ENCODE assay signal across 14 cellular contexts in the genomic region with DNA sequence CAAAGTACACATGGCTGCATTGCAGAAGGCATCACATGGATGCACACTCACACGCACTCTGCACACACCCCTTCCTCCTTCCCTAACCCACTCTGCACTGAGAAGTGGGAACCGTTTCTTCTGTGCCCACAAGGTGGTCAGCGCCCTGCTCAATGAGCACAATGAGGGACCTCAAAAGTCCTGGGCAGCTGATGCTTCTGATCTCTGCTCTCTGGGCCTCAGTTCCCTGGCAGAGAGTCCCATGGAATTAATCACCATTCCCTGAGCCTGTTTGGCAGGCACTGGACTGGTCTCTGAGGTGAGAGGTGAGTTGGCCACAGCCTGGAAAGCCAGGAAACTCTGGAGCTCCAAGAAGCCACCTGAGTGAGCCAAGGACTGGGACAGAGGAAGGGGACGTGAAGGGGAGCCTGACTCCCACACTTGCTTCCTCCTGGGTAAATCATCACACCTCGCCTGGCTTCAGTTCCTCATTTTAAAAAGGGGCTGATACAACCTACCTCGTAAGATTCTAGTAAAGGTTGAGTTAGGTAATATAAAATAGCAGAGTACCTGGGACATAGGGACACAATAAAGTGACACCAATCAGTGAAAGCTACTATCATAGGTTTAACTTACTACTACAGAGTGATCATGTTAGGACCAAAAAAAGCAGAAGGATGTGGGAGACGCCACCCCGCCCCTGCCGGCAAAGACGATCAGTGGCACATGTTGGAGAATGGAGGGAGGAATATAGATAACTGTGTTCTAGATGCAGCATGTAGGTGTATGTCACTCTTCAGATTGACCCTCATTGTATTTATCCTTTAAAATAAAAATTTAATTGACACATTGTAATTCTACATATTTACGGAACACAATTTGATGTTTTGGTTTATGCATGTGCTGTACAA. TPM values are rescaled to one million over a fixed set of nuclear protein-coding genes. Genes with fewer than 3 reads are reported as not detected.
A peak's percentile ranks its signal among the peaks of the same experiment; 100 is the strongest.
DNase-seq lines count a peak whose midpoint lies in the region; ATAC-seq and TF ChIP-seq lines count a peak whose summit lies in the region.
"Had no signal": no experiment of that assay in that cellular context is flagged by ENCODE, and none has a peak within 500 bp of the region (broad histone marks: within the 10 kb centered on the region; RNA-seq: fewer than 3 reads in every experiment).

No MANE protein-coding gene starts in this region.

- H3K4ac ChIP-seq in IMR-90 (ENCODE audit: low read depth, low read length): no peak overlapping the region

- no peaks in the 10 kb centered on the region for H3K4me1 Mint-ChIP-seq in activated CD4-positive, alpha-beta memory T cell treated with anti-CD3 and anti-CD28 coated beads, Interleukin-2, amount 10 ng/mL, durations not matched to agents 7 days and 5 days

- no peak overlapping the region for H2AK5ac ChIP-seq in IMR-90 (ENCODE audit: low read depth, low read length)

- in situ Hi-C loops in IMR-90 (cut with MboI; ENCODE audit: low sequenced_read_pairs): no loop called here

- no peaks in the 10 kb centered on the region for H3K79me1 ChIP-seq in IMR-90 (ENCODE audit: low read depth in 1 of 2, low read length in 2 of 2)

- H3K27me3 ChIP-seq in IMR-90 (ENCODE audit: control insufficient read depth, insufficient read depth, low read length) (no peaks in the 10 kb centered on the region; the same call in 1 of the 2 replicates), aorta (ENCODE audit: control insufficient read depth in 1 of 2, insufficient read depth in 2 of 2, low read length in 1 of 2) (no peaks in the 10 kb centered on the region)
- H3K27me3 ChIP-seq: tibial nerve had no signal

- H2BK120ac ChIP-seq in IMR-90 (ENCODE audit: low read depth, low read length): no peak overlapping the region; the same call in 1 of the 2 replicates

- TF ChIP-seq CTCF in IMR-90 (conservative IDR thresholded peaks at IDR 0.05; ENCODE audit: low read depth, low read length): no peak

- no peak for TF ChIP-seq RAD21 in IMR-90 (IDR thresholded peaks at IDR 0.05; ENCODE audit: low read length)

- no peak overlapping the region for H3K56ac ChIP-seq in IMR-90 (ENCODE audit: extremely low read depth, insufficient read depth, low read length)

- no peak overlapping the region for H3K9ac ChIP-seq in IMR-90 (ENCODE audit: low read depth, low read length)

- intact Hi-C loops in IMR-90 (cut with micrococcal nuclease) (loop anchor here (5.0 kb wide), 1 partner anchor 77 kb away; no protein-coding TSS in a partner anchor), aorta (cut with DNase I) (no loop called here)

- no peak overlapping the region for H3K18ac ChIP-seq in IMR-90 (ENCODE audit: low read depth, low read length)

- H3K27ac ChIP-seq in IMR-90 (ENCODE audit: insufficient read depth, low read length): no peak overlapping the region
- H3K27ac ChIP-seq in aorta (ENCODE audit: low read depth in 1 of 2, low read length in 2 of 2): no peak overlapping the region
- H3K27ac ChIP-seq: 22Rv1, tibial nerve had no signal

- no peak overlapping the region for H3K4me3 Mint-ChIP-seq in activated CD4-positive, alpha-beta memory T cell treated with anti-CD3 and anti-CD28 coated beads, Interleukin-2, amount 10 ng/mL, durations not matched to agents 7 days and 5 days
- H3K4me3 Mint-ChIP-seq: activated CD8-positive, alpha-beta T cell treated with anti-CD3 and anti-CD28 coated beads, Interleukin-2, amount 10 ng/mL, durations not matched to agents 7 days and 5 days had no signal

- H4K8ac ChIP-seq in IMR-90 (ENCODE audit: low read depth in 2 of 2, low read length in 2 of 2): no peak overlapping the region

- H3K36me3 Mint-ChIP-seq in activated CD4-positive, alpha-beta memory T cell treated with anti-CD3 and anti-CD28 coated beads, Interleukin-2, amount 10 ng/mL, durations not matched to agents 7 days and 5 days (ENCODE audit: low read depth): no peaks in the 10 kb centered on the region

- no peak overlapping the region for H2BK15ac ChIP-seq in IMR-90 (ENCODE audit: low read depth, low read length)

- no peak overlapping the region for H2BK20ac ChIP-seq in IMR-90 (ENCODE audit: low read depth, low read length)

- H3K23ac ChIP-seq in IMR-90 (ENCODE audit: low read depth, low read length): no peak overlapping the region

- H2BK5ac ChIP-seq in IMR-90 (ENCODE audit: low read depth, low read length, poor library complexity, severe bottlenecking): no peak overlapping the region

- no peaks in the 10 kb centered on the region for H3K9me3 Mint-ChIP-seq in activated CD4-positive, alpha-beta memory T cell treated with anti-CD3 and anti-CD28 coated beads, Interleukin-2, amount 10 ng/mL, durations not matched to agents 7 days and 5 days

- H3K27me3 Mint-ChIP-seq in activated CD4-positive, alpha-beta memory T cell treated with anti-CD3 and anti-CD28 coated beads, Interleukin-2, amount 10 ng/mL, durations not matched to agents 7 days and 5 days: peaks cover 27% of the 10 kb centered on the region

- H3K4me2 ChIP-seq in IMR-90 (ENCODE audit: low read depth, low read length): no peak overlapping the region

- H2AFZ ChIP-seq in IMR-90 (replicated peaks; ENCODE audit: low read length, poor library complexity): no peak overlapping the region

- DNase-seq in SKM-1 treated with dmso at 0.1 percent for 144 hours (lab: John Stamatoyannopoulos, UW; ENCODE audit: unreplicated experiment) (peak; percentile 58), SKM-1 (lab: John Stamatoyannopoulos, UW; ENCODE audit: unreplicated experiment) (no peak), IMR-90 (no peak), aorta (no peak), activated gamma-delta T cell (lab: John Stamatoyannopoulos, UW) (no peak), NCI-H2107 (lab: John Stamatoyannopoulos, UW) (no peak)
- no peak for DNase-seq in activated CD4-positive, alpha-beta memory T cell treated with anti-CD3 and anti-CD28 coated beads, Interleukin-2, amount 10 ng/mL, durations not matched to agents 7 days and 5 days
- DNase-seq: activated CD8-positive, alpha-beta T cell treated with anti-CD3 and anti-CD28 coated beads, Interleukin-2, amount 10 ng/mL, durations not matched to agents 7 days and 5 days; kidney glomerular epithelial cell; NCI-H2171 treated with DMSO at 0.1 percent for 48 hours; nucleus accumbens had no signal

- no peak for TF ChIP-seq POLR2A in IMR-90 (IDR thresholded peaks at IDR 0.05; ENCODE audit: low read depth, low read length)

- no peaks in the 10 kb centered on the region for H4K20me1 ChIP-seq in IMR-90 (ENCODE audit: insufficient read depth, low read length)

- no TSS peak for BruUV-seq in IMR-90 (replicated peaks; lab: Mats Ljungman, UMichigan)

- CTCF ChIA-PET in IMR-90 (lab: Yijun Ruan, JAX): no interaction called here
- CTCF ChIA-PET in activated CD4-positive, alpha-beta memory T cell treated with anti-CD3 and anti-CD28 coated beads, Interleukin-2, amount 10 ng/mL, durations not matched to agents 7 days and 5 days (lab: Charles Lee): no interaction called here

- POLR2A ChIA-PET in IMR-90 (lab: Charles Lee; ENCODE audit: unreplicated experiment): no interaction called here
- POLR2A ChIA-PET in activated CD4-positive, alpha-beta memory T cell treated with anti-CD3 and anti-CD28 coated beads, Interleukin-2, amount 10 ng/mL, durations not matched to agents 7 days and 5 days (lab: Charles Lee): no interaction called here

- no peak overlapping the region for H3K27ac Mint-ChIP-seq in activated CD4-positive, alpha-beta memory T cell treated with anti-CD3 and anti-CD28 coated beads, Interleukin-2, amount 10 ng/mL, durations not matched to agents 7 days and 5 days
- H3K27ac Mint-ChIP-seq: activated CD8-positive, alpha-beta T cell treated with anti-CD3 and anti-CD28 coated beads, Interleukin-2, amount 10 ng/mL, durations not matched to agents 7 days and 5 days had no signal

- H3K4me1 ChIP-seq in IMR-90 (ENCODE audit: control insufficient read depth, insufficient read depth, low read length) (peaks cover 2% of the 10 kb centered on the region; the same call in 1 of the 2 replicates), aorta (ENCODE audit: control insufficient read depth in 1 of 2, insufficient read depth in 2 of 2, low read length in 2 of 2) (no peaks in the 10 kb centered on the region)
- H3K4me1 ChIP-seq: tibial nerve had no signal

- H2AK9ac ChIP-seq in IMR-90 (replicated peaks; ENCODE audit: low read depth, low read length, poor library complexity): peak overlapping the region; percentile 20

- dilution Hi-C loops in IMR-90 (cut with HindIII; ENCODE audit: low sequenced_read_pairs, unreplicated experiment): no loop called here

- H4K91ac ChIP-seq in IMR-90 (ENCODE audit: insufficient read depth, low read depth, low read length): no peak overlapping the region

- no peak overlapping the region for H3K14ac ChIP-seq in IMR-90 (replicated peaks; ENCODE audit: low read depth, low read length)

- no peak overlapping the region for H4K5ac ChIP-seq in IMR-90 (ENCODE audit: low read depth, low read length)

- 73% methylated on average over 3 of the region's 11 CpGs; no CpG with 5 or more reads in 1 of the 2 experiments for WGBS in IMR-90 (ENCODE audit: extremely low coverage in 2 of 2, insufficient read length in 1 of 2), 2 experiments
- WGBS in aorta, 2 donors: 70 to 82% methylated on average over 11 of the region's 11 CpGs

- H3K36me3 ChIP-seq in IMR-90 (ENCODE audit: control insufficient read depth, insufficient read depth, low read length) (no peaks in the 10 kb centered on the region), aorta (ENCODE audit: control insufficient read depth in 1 of 2, insufficient read depth in 2 of 2, low read length in 1 of 2) (no peaks in the 10 kb centered on the region)
- H3K36me3 ChIP-seq: tibial nerve had no signal

- no peak overlapping the region for H3K4me3 ChIP-seq in IMR-90 (ENCODE audit: insufficient read depth, low read depth, low read length)
- H3K4me3 ChIP-seq in aorta (ENCODE audit: low read length in 2 of 2): no peak overlapping the region
- H3K4me3 ChIP-seq: tibial nerve had no signal

- H3K9me1 ChIP-seq in IMR-90 (ENCODE audit: insufficient read depth, low read length): 0 out of 2 replicates have a peak, but pooled peaks cover 8% of the 10 kb centered on the region

- peak; percentile 94 for ATAC-seq in HG02759 (IDR thresholded peaks at IDR 0.05; ENCODE audit: unreplicated experiment)
- ATAC-seq in IMR-90 (ENCODE audit: low read depth): no peak
- peak; percentile 22 for ATAC-seq in aorta (ENCODE audit: low FRiP score)
- ATAC-seq: activated CD8-positive, alpha-beta T cell treated with anti-CD3 and anti-CD28 coated beads, Interleukin-2, amount 10 ng/mL, durations not matched to agents 7 days and 5 days had no signal

- H3K9me3 ChIP-seq in IMR-90 (ENCODE audit: control insufficient read depth, insufficient read depth, low read length) (no peaks in the 10 kb centered on the region), aorta (ENCODE audit: control insufficient read depth, low read length) (no peaks in the 10 kb centered on the region)
- H3K9me3 ChIP-seq: tibial nerve had no signal

RNA-seq across cellular contexts. Expression of a gene that starts 21.1 kb away (rescaled TPM):
- total RNA-seq in IMR-90 (2012; rRNA removed) (under 0.01 TPM in 1 of 2 replicates, not detected in the other), aorta (10 to 100 TPM in 1 of 2 donors, 1 to 10 TPM in 1; 5.9 to 27.8 TPM)
- polyA plus RNA-seq in IMR-90 (2012; rRNA removed) (not detected in 2 replicates), aorta (1 to 10 TPM in 1 of 2 donors, under 1 TPM in 1; 0.72 to 2.0 TPM)
- polyA plus RNA-seq in IMR-90 (2012; cell fraction: cytosol; rRNA removed): not detected in 2 replicates
- not detected in 2 replicates for polyA plus RNA-seq in IMR-90 (2012; cell fraction: nucleus; rRNA removed; ENCODE audit: low replicate concordance)
- under 1 TPM in 1 of 2 experiments, not detected in 1; 0.20 TPM for total RNA-seq in activated CD4-positive, alpha-beta memory T cell treated with anti-CD3 and anti-CD28 coated beads, Interleukin-2, amount 10 ng/mL, durations not matched to agents 7 days and 5 days
- total RNA-seq: activated CD8-positive, alpha-beta T cell treated with anti-CD3 and anti-CD28 coated beads, Interleukin-2, amount 10 ng/mL, durations not matched to agents 7 days and 5 days had no signal

RNA-seq across cellular contexts. Expression of a gene that starts 52.9 kb away (rescaled TPM):
- total RNA-seq in IMR-90 (2012; rRNA removed): 37.2 and 37.6 TPM in 2 replicates
- polyA plus RNA-seq in IMR-90 (2012; rRNA removed): 27.2 and 29.6 TPM in 2 replicates
- 17.3 and 24.3 TPM in 2 replicates for polyA plus RNA-seq in IMR-90 (2012; cell fraction: cytosol; rRNA removed)
- polyA plus RNA-seq in IMR-90 (2012; cell fraction: nucleus; rRNA removed; ENCODE audit: low replicate concordance): 8.2 and 8.4 TPM in 2 replicates
- total RNA-seq in aorta: 100 to 1,000 TPM; 141 to 336 TPM
- 10 to 100 TPM; 38.1 to 76.5 TPM for polyA plus RNA-seq in aorta
- 1 to 10 TPM; 7.7 to 8.4 TPM for total RNA-seq in activated CD4-positive, alpha-beta memory T cell treated with anti-CD3 and anti-CD28 coated beads, Interleukin-2, amount 10 ng/mL, durations not matched to agents 7 days and 5 days
